ENCODE assay signal across 35 cellular contexts in the genomic region with DNA sequence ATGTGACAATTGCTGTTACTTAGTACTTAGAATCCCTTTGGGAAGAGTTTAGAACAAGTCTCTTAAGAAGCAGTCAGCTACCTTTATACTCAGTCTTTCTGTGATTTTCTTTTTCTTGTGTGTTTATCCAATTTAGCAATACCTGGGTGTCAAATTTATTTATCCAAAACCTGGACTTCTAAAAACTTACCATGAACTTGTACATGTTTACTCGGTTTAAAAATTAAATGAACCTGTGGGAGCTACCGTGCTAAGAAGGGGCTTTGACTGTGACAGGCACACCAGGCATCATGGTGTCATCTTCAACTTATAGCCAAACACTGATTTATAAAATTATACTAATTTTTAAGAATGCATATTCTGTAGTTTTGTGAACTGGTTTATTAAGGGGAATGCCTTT.
"Had no signal": no experiment of that assay in that cellular context is flagged by ENCODE, and none has a peak within 500 bp of the region (broad histone marks: within the 10 kb centered on the region; RNA-seq: fewer than 3 reads in every experiment).

No MANE protein-coding gene starts in this region.

- H3K4me3 ChIP-seq: MG63 had no signal

- H3K36me3 ChIP-seq: MG63 had no signal

- H3K9me3 ChIP-seq: MG63 had no signal

- DNase-seq: Karpas-422, Kasumi-1, MG63, MM.1S, MV-4-11, NCI-H1048, NCI-H1092, NCI-H1092 treated with DMSO at 0.1 percent for 48 hours, NCI-H1105, NCI-H1105 treated with DMSO at 0.1 percent for 48 hours, NCI-H1417, NCI-H1417 treated with DMSO at 0.1 percent for 48 hours, NCI-H1436, NCI-H1436 treated with DMSO at 0.1 percent for 48 hours, NCI-H146, NCI-H1694, NCI-H1694 treated with DMSO at 0.1 percent for 48 hours, NCI-H187, NCI-H187 treated with DMSO at 0.1 percent for 48 hours, NCI-H1930, NCI-H2029, NCI-H2029 treated with DMSO at 0.1 percent for 48 hours, NCI-H2081, NCI-H2081 treated with DMSO at 0.1 percent for 48 hours, NCI-H2107, NCI-H2171, NCI-H2171 treated with DMSO at 0.1 percent for 48 hours, NCI-H2227 treated with DMSO at 0.1 percent for 48 hours, NCI-H226, NCI-H345, NCI-H446, NCI-H446 treated with DMSO at 0.1 percent for 48 hours, NCI-H510A, NCI-H510A treated with DMSO at 0.1 percent for 48 hours, NCI-H524 had no signal

- H3K27me3 ChIP-seq: MG63 had no signal
